9 cellular contexts compared by ENCODE assay signal in the genomic region with DNA sequence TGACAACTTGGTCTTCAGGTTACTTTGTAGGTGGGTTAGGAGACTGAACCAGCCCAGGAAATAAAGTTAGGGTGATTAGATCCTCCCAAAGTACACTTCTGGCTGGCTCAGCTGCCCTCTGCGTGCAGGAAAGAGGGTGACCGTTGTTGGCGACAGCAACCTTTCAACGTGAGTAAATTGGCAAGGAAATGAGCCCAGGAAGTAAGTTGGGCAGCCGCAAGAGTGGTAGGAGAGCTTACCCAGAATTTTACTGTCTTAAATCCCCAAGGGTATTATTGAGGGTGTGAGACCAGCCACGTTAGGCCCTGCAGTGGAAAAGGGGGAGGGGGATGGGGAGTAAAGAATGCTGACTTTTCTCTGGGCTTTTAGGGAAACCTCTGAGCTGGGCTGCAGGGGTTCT. TPM values are rescaled to one million over a fixed set of nuclear protein-coding genes. Genes with fewer than 3 reads are reported as not detected.
DNase-seq lines count a peak whose midpoint lies in the region; ATAC-seq, FAIRE-seq and TF ChIP-seq lines count a peak whose summit lies in the region.
"Had no signal": no experiment of that assay in that cellular context is flagged by ENCODE, and none has a peak within 500 bp of the region (broad histone marks: within the 10 kb centered on the region; RNA-seq: fewer than 3 reads in every experiment).

No MANE protein-coding gene starts in this region.

- H3K27ac ChIP-seq in prostate gland: peak overlapping the region; percentile 92 to 93

- peaks cover 12% of the 10 kb centered on the region for H3K4me1 ChIP-seq in prostate gland (replicated peaks)

- peak overlapping the region; percentile 88 for H3K4me3 ChIP-seq in GM12864 (ENCODE audit: low read depth, low read length)
- no peak overlapping the region for H3K4me3 ChIP-seq in bronchial epithelial cell (ENCODE audit: low read depth, low read length)
- H3K4me3 ChIP-seq in prostate gland: peak overlapping the region; percentile 75 to 81

- H3K27ac Mint-ChIP-seq in T-helper 17 cell: peak overlapping the region; percentile 99

- H3K27me3 Mint-ChIP-seq in T-helper 17 cell: no peaks in the 10 kb centered on the region

- intact Hi-C loops in prostate gland (cut with DNase I): loop anchor here (2.0 to 5.0 kb wide), 3 partner anchors 70 to 241 kb away; partner anchors contain the start of gene MAN1A2

- H3K27me3 ChIP-seq in bronchial epithelial cell (ENCODE audit: control insufficient read depth, insufficient read depth, low read length): no peaks in the 10 kb centered on the region
- H3K27me3 ChIP-seq in prostate gland (replicated peaks; ENCODE audit: insufficient read depth): no peaks in the 10 kb centered on the region

- no peak for FAIRE-seq in bronchial epithelial cell (lab: Jason Lieb, UNC)
- FAIRE-seq: islet of Langerhans had no signal

- 19% methylated on average over 6 of the region's 6 CpGs for WGBS in prostate gland

- ATAC-seq in T-helper 17 cell (peak; percentile 16), HG03342 (IDR thresholded peaks at IDR 0.05; ENCODE audit: unreplicated experiment) (no peak), HG02870 (IDR thresholded peaks at IDR 0.05; ENCODE audit: unreplicated experiment) (no peak)

- H3K9me3 ChIP-seq in T-helper 17 cell (ENCODE audit: control insufficient read depth, low read length, poor library complexity, severe bottlenecking) (no peaks in the 10 kb centered on the region), prostate gland (no peaks in the 10 kb centered on the region)

- peak; percentile 43 for TF ChIP-seq POLR2A in prostate gland (IDR thresholded peaks at IDR 0.05)

- H3K4me1 Mint-ChIP-seq in T-helper 17 cell: peaks cover 49% of the 10 kb centered on the region

- peaks cover 5% of the 10 kb centered on the region for H3K36me3 Mint-ChIP-seq in T-helper 17 cell (ENCODE audit: low read depth)

- H3K4me3 Mint-ChIP-seq in T-helper 17 cell: peak overlapping the region; percentile 96

- no peak for DNase-seq in GM12864 (ENCODE audit: low read depth)
- peak in 2 of 3 donors; percentile 31 to 37 for DNase-seq in T-helper 17 cell
- peak; percentile 18 for DNase-seq in bronchial epithelial cell (ENCODE audit: low read depth)
- peak; percentile 56 for DNase-seq in prostate gland (ENCODE audit: low spot score)
- no peak for DNase-seq in EL
- DNase-seq in NCI-H187 (lab: John Stamatoyannopoulos, UW): no peak

- H3K36me3 ChIP-seq in bronchial epithelial cell (ENCODE audit: control insufficient read depth, insufficient read depth, low read length) (no peaks in the 10 kb centered on the region), prostate gland (no peaks in the 10 kb centered on the region)

- TF ChIP-seq CTCF in GM12864 (IDR thresholded peaks at IDR 0.05; ENCODE audit: low read depth, low read length, missing control alignments): no peak
- no peak for TF ChIP-seq CTCF in bronchial epithelial cell (IDR thresholded peaks at IDR 0.05; ENCODE audit: insufficient read depth, low read length, severe bottlenecking)
- TF ChIP-seq CTCF in prostate gland (IDR thresholded peaks at IDR 0.05): no peak

RNA-seq across cellular contexts. Expression of gene TENT5C, which starts 1.6 kb away (rescaled TPM):
- total RNA-seq in T-helper 17 cell: 100 to 1,000 TPM; 129 to 173 TPM
- total RNA-seq in bronchial epithelial cell: 0.53 and 1.2 TPM in 2 replicates
- 10 to 100 TPM; 23.1 to 28.7 TPM for total RNA-seq in prostate gland

Comparison
In these comparisons a context has a peak if more than half of its experiments do, and no peak if none do; other contexts are left out.
1. DNase-seq: peak in T-helper 17 cell (2 of 3), bronchial epithelial cell (single experiment) and prostate gland (single experiment); none in GM12864 (single experiment), EL (single experiment) and NCI-H187 (0 of 2).
2. RNA of gene TENT5C, which starts 1.6 kb away (total RNA-seq): 129 to 173 TPM in T-helper 17 cell and 23.1 to 28.7 TPM in prostate gland; 0.53 to 1.2 TPM in bronchial epithelial cell; every median in the first group is over 10 times any median in the second.